ENCODE assay signal across 8 cellular contexts in genomic region chr19:58555369-58555885, GRCh38. TPM values are rescaled to one million over a fixed set of nuclear protein-coding genes. Genes with fewer than 3 reads are reported as not detected.
DNase-seq lines count a peak whose midpoint lies in the region; ATAC-seq and TF ChIP-seq lines count a peak whose summit lies in the region.

No MANE protein-coding gene starts in this region.

- no peak for DNase-seq in CD4-positive, CD25-positive, alpha-beta regulatory T cell
- no peak for DNase-seq in PC-9
- no peak for DNase-seq in endothelial cell (ENCODE audit: low spot score)
- no peak for DNase-seq in neuronal stem cell (ENCODE audit: low spot score)
- DNase-seq in NCI-H526 (lab: John Stamatoyannopoulos, UW), result no peak
- DNase-seq in AG20443 (ENCODE audit: low spot score), result no peak
- no peak for DNase-seq in hepatic stellate cell (ENCODE audit: low spot score)
- DNase-seq in left colon, result no peak

- WGBS in neuronal stem cell (ENCODE audit: extremely low coverage in 2 of 2, insufficient read length in 2 of 2, insufficient replicate concordance in 1 of 2), 2 donors, result no CpG with 5 or more reads among the region's 4 CpGs

- H2BK15ac ChIP-seq in neuronal stem cell (ENCODE audit: low read length), result no peak overlapping the region

- peaks cover 0 to 2% (median 0%) of the 10 kb centered on the region in 7 donors for H3K9me3 Mint-ChIP-seq in CD4-positive, CD25-positive, alpha-beta regulatory T cell
- H3K9me3 Mint-ChIP-seq in endothelial cell (ENCODE audit: unreplicated experiment), result no peaks in the 10 kb centered on the region

- no peak for TF ChIP-seq CTCF in PC-9 (conservative IDR thresholded peaks at IDR 0.05)
- no peak for TF ChIP-seq CTCF in endothelial cell (IDR thresholded peaks at IDR 0.05; ENCODE audit: unreplicated experiment)

- H4K8ac ChIP-seq in neuronal stem cell (ENCODE audit: low read depth, low read length), result no peak overlapping the region

- H3K4me3 Mint-ChIP-seq in CD4-positive, CD25-positive, alpha-beta regulatory T cell, result peak overlapping the region; percentile 93 to 97 (median 96)
- peak overlapping the region; percentile 92 for H3K4me3 Mint-ChIP-seq in endothelial cell (ENCODE audit: unreplicated experiment)

- no peak overlapping the region for H2AFZ ChIP-seq in PC-9
- H2AFZ ChIP-seq in neuronal stem cell (ENCODE audit: low read length), result peak overlapping the region; percentile 81

- POLR2A ChIA-PET in PC-9 (lab: Charles Lee; ENCODE audit: unreplicated experiment), result interaction anchor here (0.6 to 1.0 kb wide), 2 partner anchors 12 to 169 kb away, joined by 3 read pairs; partner anchors contain the start of gene TRIM28

- no peaks in the 10 kb centered on the region for H3K9me3 ChIP-seq in CD4-positive, CD25-positive, alpha-beta regulatory T cell (ENCODE audit: control insufficient read depth in 2 of 2, low read length in 2 of 2)
- H3K9me3 ChIP-seq in PC-9 (ENCODE audit: insufficient read depth, low read depth) (no peaks in the 10 kb centered on the region), neuronal stem cell (replicated peaks in 1 of 2; ENCODE audit: control insufficient read depth in 2 of 2, insufficient read depth in 1 of 2, low read depth in 1 of 2, low read length in 2 of 2) (no peaks in the 10 kb centered on the region)

- peak overlapping the region; percentile 71 for H3K4me3 ChIP-seq in CD4-positive, CD25-positive, alpha-beta regulatory T cell (ENCODE audit: low read depth, low read length)
- H3K4me3 ChIP-seq in PC-9 (peak overlapping the region; percentile 73; the same call in 1 of the 2 replicates), neuronal stem cell (ENCODE audit: low read length in 2 of 2) (peak overlapping the region; percentile 58 to 72)

- no peaks in the 10 kb centered on the region for H3K27me3 Mint-ChIP-seq in CD4-positive, CD25-positive, alpha-beta regulatory T cell
- peaks cover 25% of the 10 kb centered on the region for H3K27me3 Mint-ChIP-seq in endothelial cell (ENCODE audit: unreplicated experiment)

- H3K27ac Mint-ChIP-seq in CD4-positive, CD25-positive, alpha-beta regulatory T cell, result peak overlapping the region; percentile 96 to 99 (median 99)
- peak overlapping the region; percentile 97 for H3K27ac Mint-ChIP-seq in endothelial cell (ENCODE audit: unreplicated experiment)

- no peak overlapping the region for H2BK5ac ChIP-seq in neuronal stem cell (ENCODE audit: low read length)

- H4K20me1 ChIP-seq in PC-9 (ENCODE audit: insufficient read depth), result no peaks in the 10 kb centered on the region

- H3K79me2 ChIP-seq in PC-9 (ENCODE audit: low read depth), result peaks cover 13% of the 10 kb centered on the region

- H3K4me1 Mint-ChIP-seq in CD4-positive, CD25-positive, alpha-beta regulatory T cell, result peaks cover 0 to 73% (median 39%) of the 10 kb centered on the region in 4 donors
- peaks cover 33% of the 10 kb centered on the region for H3K4me1 Mint-ChIP-seq in endothelial cell (ENCODE audit: unreplicated experiment)

- peak overlapping the region; percentile 98 for H3K27ac ChIP-seq in CD4-positive, CD25-positive, alpha-beta regulatory T cell (ENCODE audit: insufficient read depth, low read length, poor library complexity, severe bottlenecking)
- peak overlapping the region; percentile 41; the same call in 1 of the 2 replicates for H3K27ac ChIP-seq in PC-9
- H3K27ac ChIP-seq in neuronal stem cell (replicated peaks; ENCODE audit: low read length), result peak overlapping the region; percentile 96

- H3K4me1 ChIP-seq in CD4-positive, CD25-positive, alpha-beta regulatory T cell (ENCODE audit: control insufficient read depth, insufficient read depth, low read length, poor library complexity, severe bottlenecking), result peaks cover 51% of the 10 kb centered on the region
- H3K4me1 ChIP-seq in PC-9 (replicated peaks; ENCODE audit: insufficient read depth), result peaks cover 7% of the 10 kb centered on the region; the same call in 1 of the 2 replicates
- peaks cover 13 to 28% of the 10 kb centered on the region in 2 donors for H3K4me1 ChIP-seq in neuronal stem cell (ENCODE audit: control insufficient read depth in 2 of 2, insufficient read depth in 1 of 2, low read depth in 1 of 2, low read length in 2 of 2)

- no peaks in the 10 kb centered on the region for H3K9me2 ChIP-seq in PC-9 (ENCODE audit: insufficient read depth)

- H3K27me3 ChIP-seq in CD4-positive, CD25-positive, alpha-beta regulatory T cell (ENCODE audit: control insufficient read depth, insufficient read depth, low read length), result no peaks in the 10 kb centered on the region
- H3K27me3 ChIP-seq in PC-9 (ENCODE audit: insufficient read depth, low read depth) (no peaks in the 10 kb centered on the region), neuronal stem cell (ENCODE audit: control insufficient read depth in 3 of 3, insufficient read depth in 3 of 3, low read depth in 1 of 3, low read length in 3 of 3) (no peaks in the 10 kb centered on the region)

- peak overlapping the region; percentile 92 for H3K18ac ChIP-seq in neuronal stem cell (ENCODE audit: low read length)

- H3K79me1 ChIP-seq in neuronal stem cell (ENCODE audit: low read depth, low read length), result peaks cover 4% of the 10 kb centered on the region

- peak overlapping the region; percentile 82 for H3K4me2 ChIP-seq in PC-9
- peak overlapping the region; percentile 66 for H3K4me2 ChIP-seq in neuronal stem cell (ENCODE audit: insufficient read depth, low read length, poor library complexity, severe bottlenecking)

- H3K36me3 Mint-ChIP-seq in CD4-positive, CD25-positive, alpha-beta regulatory T cell, result peaks cover 31% of the 10 kb centered on the region
- H3K36me3 Mint-ChIP-seq in endothelial cell (ENCODE audit: low read depth, unreplicated experiment), result peaks cover 44% of the 10 kb centered on the region

- peak overlapping the region; percentile 90 for H3K23ac ChIP-seq in neuronal stem cell (ENCODE audit: low read depth, low read length, poor library complexity)

- peaks cover 35% of the 10 kb centered on the region for H3K36me3 ChIP-seq in CD4-positive, CD25-positive, alpha-beta regulatory T cell (ENCODE audit: control insufficient read depth, insufficient read depth, low read length)
- H3K36me3 ChIP-seq in PC-9 (ENCODE audit: low read depth) (no peaks in the 10 kb centered on the region), neuronal stem cell (replicated peaks in 1 of 2; ENCODE audit: control insufficient read depth in 2 of 2, insufficient read depth in 2 of 2, low read length in 2 of 2) (peaks cover 37 to 54% of the 10 kb centered on the region in 2 donors)

- peaks cover 16% of the 10 kb centered on the region; the same call in 1 of the 2 replicates for H3F3A ChIP-seq in PC-9 (ENCODE audit: insufficient read depth, low read depth)

- H2BK120ac ChIP-seq in neuronal stem cell (ENCODE audit: low read depth, low read length), result peak overlapping the region; percentile 85

- no TSS peak for BruUV-seq in PC-9 (replicated peaks; lab: Mats Ljungman, UMichigan)

- peak overlapping the region; percentile 87 for H2AK5ac ChIP-seq in neuronal stem cell (ENCODE audit: low read depth, low read length)

- intact Hi-C loops in PC-9 (cut with micrococcal nuclease; ENCODE audit: unreplicated experiment), result no loop called here
- intact Hi-C loops in left colon (cut with DNase I, micrococcal nuclease), result no loop called here

- peak overlapping the region; percentile 63 for H3K9ac ChIP-seq in neuronal stem cell (ENCODE audit: low read depth, low read length, poor library complexity)

- CTCF ChIA-PET in PC-9 (lab: Charles Lee), result no interaction called here

- H4K91ac ChIP-seq in neuronal stem cell (ENCODE audit: low read depth, low read length, poor library complexity), result peak overlapping the region; percentile 14

- no peak overlapping the region for H3K14ac ChIP-seq in neuronal stem cell (ENCODE audit: low read length)

- ATAC-seq in CD4-positive, CD25-positive, alpha-beta regulatory T cell (ENCODE audit: low read depth in 2 of 2), result no peak
- ATAC-seq in left colon, result no peak

- H2BK12ac ChIP-seq in neuronal stem cell (ENCODE audit: low read length), result no peak overlapping the region

- H3K4ac ChIP-seq in neuronal stem cell (ENCODE audit: low read length), result peak overlapping the region; percentile 81

RNA-seq across cellular contexts. Expression of gene CHMP2A, which starts 0.5 kb away (rescaled TPM):
- 83.1 TPM for total RNA-seq in CD4-positive, CD25-positive, alpha-beta regulatory T cell
- polyA plus RNA-seq in CD4-positive, CD25-positive, alpha-beta regulatory T cell, result 100 to 1,000 TPM; 210 to 273 (median 240) TPM
- 149 and 186 TPM in 2 replicates for total RNA-seq in PC-9 (2021)
- 130 TPM for total RNA-seq in endothelial cell (ENCODE audit: unreplicated experiment)
- 108 TPM for polyA plus RNA-seq in neuronal stem cell (2013, experiment 1 of 2)
- polyA plus RNA-seq in neuronal stem cell (2013, experiment 2 of 2), result 109 TPM
- total RNA-seq in left colon, result 100 to 1,000 TPM; 204 to 215 TPM

RNA-seq across cellular contexts. Expression of gene UBE2M, which starts 3.0 kb away (rescaled TPM):
- total RNA-seq in CD4-positive, CD25-positive, alpha-beta regulatory T cell, result 50.2 TPM
- polyA plus RNA-seq in CD4-positive, CD25-positive, alpha-beta regulatory T cell, result 10 to 100 TPM in 2 of 4 donors, 1 to 10 TPM in 2; 8.7 to 17.2 (median 12.9) TPM
- total RNA-seq in PC-9 (2021), result not detected in 2 replicates
- total RNA-seq in endothelial cell (ENCODE audit: unreplicated experiment), result 81.6 TPM
- 86.2 TPM for polyA plus RNA-seq in neuronal stem cell (2013, experiment 1 of 2)
- polyA plus RNA-seq in neuronal stem cell (2013, experiment 2 of 2), result 86.9 TPM
- total RNA-seq in left colon, result 10 to 100 TPM; 55.8 to 70.4 TPM

RNA-seq across cellular contexts. Expression of gene TRIM28, which starts 11.6 kb away (rescaled TPM):
- total RNA-seq in CD4-positive, CD25-positive, alpha-beta regulatory T cell, result 379 TPM
- polyA plus RNA-seq in CD4-positive, CD25-positive, alpha-beta regulatory T cell, result 10 to 100 TPM; 34.5 to 52.4 (median 44.0) TPM
- total RNA-seq in PC-9 (2021) (311 and 322 TPM in 2 replicates), endothelial cell (ENCODE audit: unreplicated experiment) (457 TPM), left colon (100 to 1,000 TPM; 171 to 184 TPM)
- 759 TPM for polyA plus RNA-seq in neuronal stem cell (2013, experiment 1 of 2)
- 741 TPM for polyA plus RNA-seq in neuronal stem cell (2013, experiment 2 of 2)

RNA-seq across cellular contexts. Expression of gene MZF1, which starts 17.7 kb away (rescaled TPM):
- 15.6 TPM for total RNA-seq in CD4-positive, CD25-positive, alpha-beta regulatory T cell
- 1 to 10 TPM; 7.4 to 8.9 (median 7.9) TPM for polyA plus RNA-seq in CD4-positive, CD25-positive, alpha-beta regulatory T cell
- total RNA-seq in PC-9 (2021) (not detected in 2 replicates), endothelial cell (ENCODE audit: unreplicated experiment) (18.6 TPM), left colon (10 to 100 TPM; 22.8 to 28.9 TPM)
- 17.1 TPM for polyA plus RNA-seq in neuronal stem cell (2013, experiment 1 of 2)
- polyA plus RNA-seq in neuronal stem cell (2013, experiment 2 of 2), result 16.7 TPM

RNA-seq across cellular contexts. Expression of gene ZBTB45, which starts 35.8 kb away (rescaled TPM):
- 8.0 TPM for total RNA-seq in CD4-positive, CD25-positive, alpha-beta regulatory T cell
- 1 to 10 TPM; 4.2 to 5.7 (median 4.9) TPM for polyA plus RNA-seq in CD4-positive, CD25-positive, alpha-beta regulatory T cell
- total RNA-seq in PC-9 (2021) (8.1 and 8.9 TPM in 2 replicates), endothelial cell (ENCODE audit: unreplicated experiment) (22.2 TPM), left colon (10 to 100 TPM; 13.7 to 14.3 TPM)
- polyA plus RNA-seq in neuronal stem cell (2013, experiment 1 of 2), result 14.3 TPM
- polyA plus RNA-seq in neuronal stem cell (2013, experiment 2 of 2), result 14.8 TPM

Comparison
In these comparisons a context has a peak if more than half of its experiments do, and no peak if none do; other contexts are left out.
1. H3K27ac ChIP-seq: peak in every context shown above with its lines; median percentile 98 in CD4-positive, CD25-positive, alpha-beta regulatory T cell; 96 in neuronal stem cell; 41 in PC-9.
2. RNA of gene UBE2M, which starts 3.0 kb away (total RNA-seq): 81.6 TPM in endothelial cell (single experiment), 55.8 to 70.4 TPM in left colon and 50.2 TPM in CD4-positive, CD25-positive, alpha-beta regulatory T cell (single experiment); not detected in PC-9; every median in the first group is over 10 times any median in the second.
3. Peak in every context shown above with its lines, with median percentiles within 50 percentile points of each other: H3K4me3 ChIP-seq.